In the genomic region with DNA sequence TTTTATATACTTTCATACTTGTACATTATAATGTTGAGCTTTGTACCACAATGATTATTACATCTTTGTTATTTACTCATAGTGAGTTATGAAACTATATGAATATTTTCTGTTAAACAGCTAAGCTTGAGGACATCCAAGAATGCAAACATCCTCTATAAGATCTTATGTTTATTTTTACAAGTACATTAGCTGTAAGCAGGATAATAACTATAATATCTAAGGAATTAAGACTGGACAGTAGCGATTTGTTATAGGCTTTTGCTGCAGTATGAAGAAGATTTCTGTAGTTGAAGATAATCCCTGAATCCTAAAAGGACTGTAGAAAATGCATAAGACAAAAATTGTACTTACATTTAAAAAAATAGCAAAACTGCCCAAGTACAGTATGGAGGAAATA, we compare ENCODE assay signal across 21 cellular contexts.
A peak's percentile ranks its signal among the peaks of the same experiment; 100 is the strongest.
DNase-seq lines count a peak whose midpoint lies in the region; ATAC-seq and TF ChIP-seq lines count a peak whose summit lies in the region.
"Had no signal": no experiment of that assay in that cellular context is flagged by ENCODE, and none has a peak within 500 bp of the region (broad histone marks: within the 10 kb centered on the region; RNA-seq: fewer than 3 reads in every experiment).

No MANE protein-coding gene starts in this region.

- no peaks in the 10 kb centered on the region for H3K27me3 Mint-ChIP-seq in activated T-cell treated with anti-CD3 and anti-CD28 coated beads, Interleukin-2, amount 50 U/mL, for 72 hours (ENCODE audit: low read depth)
- H3K27me3 Mint-ChIP-seq in activated T-cell treated with anti-CD3 and anti-CD28 coated beads, Interleukin-2, amount 50 U/mL, for 4 hours (ENCODE audit: low read depth), result no peaks in the 10 kb centered on the region
- H3K27me3 Mint-ChIP-seq: CD4-positive, alpha-beta T cell; CD8-positive, alpha-beta memory T cell had no signal

- H3K27ac ChIP-seq in hepatocyte, result no peak overlapping the region
- H3K27ac ChIP-seq: 22Rv1; BLaER1 treated with 17β-estradiol and CSF1 and Interleukin-3, amounts not matched to agents 10 nM and 100 nM had no signal

- peaks cover 0 to 5% of the 10 kb centered on the region in 2 donors for H3K36me3 Mint-ChIP-seq in activated T-cell treated with anti-CD3 and anti-CD28 coated beads, Interleukin-2, amount 50 U/mL, for 72 hours (ENCODE audit: insufficient read depth in 2 of 2)
- peaks cover 16% of the 10 kb centered on the region for H3K36me3 Mint-ChIP-seq in activated T-cell treated with anti-CD3 and anti-CD28 coated beads, Interleukin-2, amount 50 U/mL, for 4 hours (ENCODE audit: insufficient read depth)

- H3K4me3 ChIP-seq in adipocyte (ENCODE audit: low read length) (no peak overlapping the region), hepatocyte (no peak overlapping the region)
- H3K4me3 ChIP-seq: BLaER1 treated with 17β-estradiol and CSF1 and Interleukin-3, amounts not matched to agents 10 nM and 100 nM; GM23338 had no signal

- H3K79me2 ChIP-seq in hepatocyte, result no peaks in the 10 kb centered on the region

- H3K36me3 ChIP-seq in adipocyte (ENCODE audit: control insufficient read depth, insufficient read depth, low read length, severe bottlenecking) (no peaks in the 10 kb centered on the region), hepatocyte (replicated peaks; ENCODE audit: insufficient read depth, low read depth) (no peaks in the 10 kb centered on the region)
- H3K36me3 ChIP-seq: BE2C; BLaER1 treated with 17β-estradiol and CSF1 and Interleukin-3, amounts not matched to agents 10 nM and 100 nM had no signal

- H3K9me3 ChIP-seq in adipocyte (ENCODE audit: control insufficient read depth, low read length), result no peaks in the 10 kb centered on the region
- H3K9me3 ChIP-seq in hepatocyte (ENCODE audit: low read depth), result no peaks in the 10 kb centered on the region
- H3K9me3 ChIP-seq: BE2C; BLaER1 treated with 17β-estradiol and CSF1 and Interleukin-3, amounts not matched to agents 10 nM and 100 nM had no signal

- H3K27ac Mint-ChIP-seq in activated T-cell treated with anti-CD3 and anti-CD28 coated beads, Interleukin-2, amount 50 U/mL, for 72 hours, result peak overlapping the region; percentile 63
- H3K27ac Mint-ChIP-seq: CD4-positive, alpha-beta T cell; CD8-positive, alpha-beta memory T cell; HFFc6 had no signal

- no peak for ATAC-seq in activated T-cell treated with anti-CD3 and anti-CD28 coated beads, Interleukin-2, amount 50 U/mL, for 72 hours (replicated peaks in 1 of 2)
- ATAC-seq in activated T-cell treated with anti-CD3 and anti-CD28 coated beads, Interleukin-2, amount 50 U/mL, for 4 hours, result no peak
- ATAC-seq: GM23338 had no signal

- no peak overlapping the region for H3K4me3 Mint-ChIP-seq in activated T-cell treated with anti-CD3 and anti-CD28 coated beads, Interleukin-2, amount 50 U/mL, for 72 hours
- H3K4me3 Mint-ChIP-seq in activated T-cell treated with anti-CD3 and anti-CD28 coated beads, Interleukin-2, amount 50 U/mL, for 4 hours, result no peak overlapping the region
- H3K4me3 Mint-ChIP-seq: CD14-positive monocyte; CD4-positive, alpha-beta T cell; CD8-positive, alpha-beta memory T cell; GM23338; H9; HFFc6 had no signal

- no peaks in the 10 kb centered on the region for H4K20me1 ChIP-seq in hepatocyte (ENCODE audit: insufficient read depth, poor library complexity, severe bottlenecking)
- H4K20me1 ChIP-seq: BLaER1 treated with 17β-estradiol and CSF1 and Interleukin-3, amounts not matched to agents 10 nM and 100 nM had no signal

- no peaks in the 10 kb centered on the region for H3K4me1 Mint-ChIP-seq in activated T-cell treated with anti-CD3 and anti-CD28 coated beads, Interleukin-2, amount 50 U/mL, for 72 hours (ENCODE audit: low read depth)
- H3K4me1 Mint-ChIP-seq in activated T-cell treated with anti-CD3 and anti-CD28 coated beads, Interleukin-2, amount 50 U/mL, for 4 hours (ENCODE audit: low read depth), result no peaks in the 10 kb centered on the region
- H3K4me1 Mint-ChIP-seq: CD14-positive monocyte, GM23338 had no signal

- no peak overlapping the region for H2AFZ ChIP-seq in hepatocyte
- H2AFZ ChIP-seq: GM23338 had no signal

- TF ChIP-seq CTCF in hepatocyte (IDR thresholded peaks at IDR 0.05; ENCODE audit: poor library complexity), result no peak

- H3K27me3 ChIP-seq in adipocyte (replicated peaks; ENCODE audit: control insufficient read depth, insufficient read depth, low read length), result no peaks in the 10 kb centered on the region
- H3K27me3 ChIP-seq in hepatocyte, result no peaks in the 10 kb centered on the region
- H3K27me3 ChIP-seq: BE2C; BLaER1 treated with 17β-estradiol and CSF1 and Interleukin-3, amounts not matched to agents 10 nM and 100 nM had no signal

- WGBS in hepatocyte (ENCODE audit: low lambda C conversion rate, missing lambda C conversion rate), result 78% methylated on average over 1 of the region's 1 CpG

- H3K9me2 ChIP-seq in hepatocyte (replicated peaks; ENCODE audit: insufficient read depth), result no peaks in the 10 kb centered on the region

- no peak overlapping the region for H3K4me2 ChIP-seq in hepatocyte
- H3K4me2 ChIP-seq: BLaER1 treated with 17β-estradiol and CSF1 and Interleukin-3, amounts not matched to agents 10 nM and 100 nM; GM23338 had no signal

- H3K9me3 Mint-ChIP-seq in activated T-cell treated with anti-CD3 and anti-CD28 coated beads, Interleukin-2, amount 50 U/mL, for 72 hours, result peaks cover 3 to 4% of the 10 kb centered on the region in 2 donors
- H3K9me3 Mint-ChIP-seq in activated T-cell treated with anti-CD3 and anti-CD28 coated beads, Interleukin-2, amount 50 U/mL, for 4 hours, result peaks cover 6% of the 10 kb centered on the region
- H3K9me3 Mint-ChIP-seq: CD8-positive, alpha-beta memory T cell; GM23338; H9; HFFc6 had no signal

- H3K4me1 ChIP-seq in adipocyte (ENCODE audit: control insufficient read depth, insufficient read depth, low read length) (no peaks in the 10 kb centered on the region), hepatocyte (ENCODE audit: insufficient read depth) (no peaks in the 10 kb centered on the region)
- H3K4me1 ChIP-seq: BE2C; BLaER1 treated with 17β-estradiol and CSF1 and Interleukin-3, amounts not matched to agents 10 nM and 100 nM had no signal

- DNase-seq in activated T-cell treated with anti-CD3 and anti-CD28 coated beads, Interleukin-2, amount 50 U/mL, for 72 hours, result no peak
- no peak for DNase-seq in activated T-cell treated with anti-CD3 and anti-CD28 coated beads, Interleukin-2, amount 50 U/mL, for 4 hours
- DNase-seq in adipocyte (ENCODE audit: low read depth) (peak; percentile 4), iris pigment epithelial cell (ENCODE audit: low read depth) (peak; percentile 54), NK-92 (lab: John Stamatoyannopoulos, UW; ENCODE audit: unreplicated experiment) (no peak), hepatocyte (ENCODE audit: low spot score) (no peak), HuH-7.5 (ENCODE audit: low spot score) (no peak)
- no peak for DNase-seq in stimulated activated CD4-positive, alpha-beta T cell treated with anti-CD3 and anti-CD28 coated beads, Interleukin-4, amount 100 ng/mL, for 24 hours
- DNase-seq: AML-193; BE2C; CD4-positive, alpha-beta T cell; CD8-positive, alpha-beta memory T cell; DMS 273 treated with DMSO at 0.1 percent for 48 hours; DMS79; GF-D8; H9; HFFc6 had no signal

- H3K9ac ChIP-seq in adipocyte (ENCODE audit: low read length), result no peak overlapping the region
- H3K9ac ChIP-seq: BLaER1 treated with 17β-estradiol and CSF1 and Interleukin-3, amounts not matched to agents 10 nM and 100 nM had no signal

Comparison
In these comparisons a context has a peak if more than half of its experiments do, and no peak if none do; other contexts are left out.
1. DNase-seq: peak in adipocyte (single experiment) and iris pigment epithelial cell (single experiment); none in activated T-cell treated with anti-CD3 and anti-CD28 coated beads, Interleukin-2, amount 50 U/mL, for 72 hours (0 of 2), activated T-cell treated with anti-CD3 and anti-CD28 coated beads, Interleukin-2, amount 50 U/mL, for 4 hours (single experiment), NK-92 (single experiment), stimulated activated CD4-positive, alpha-beta T cell treated with anti-CD3 and anti-CD28 coated beads, Interleukin-4, amount 100 ng/mL, for 24 hours (single experiment), hepatocyte (single experiment) and HuH-7.5 (single experiment).